ENCODE assay signal across 38 cellular contexts in the genomic region with DNA sequence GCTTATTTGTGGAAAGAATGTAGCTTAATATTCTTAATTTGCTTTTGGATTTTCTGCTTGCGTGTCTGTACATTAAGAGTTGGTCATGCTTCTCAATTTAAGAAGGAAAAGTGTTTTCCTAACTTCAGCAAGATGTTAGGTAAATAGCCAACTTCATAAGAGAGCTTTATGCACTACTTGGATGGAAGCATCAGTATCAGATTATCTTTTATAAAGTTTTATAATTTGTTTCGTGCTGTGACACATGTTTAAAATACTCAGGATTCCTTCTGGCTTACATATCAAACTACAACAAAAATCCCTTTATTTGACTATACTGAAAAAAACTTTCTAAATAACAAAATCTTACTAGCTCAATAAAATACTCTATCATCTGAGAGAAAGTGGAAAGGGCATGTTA. TPM values are rescaled to one million over a fixed set of nuclear protein-coding genes. Genes with fewer than 3 reads are reported as not detected.
DNase-seq lines count a peak whose midpoint lies in the region; FAIRE-seq and TF ChIP-seq lines count a peak whose summit lies in the region.
"Had no signal": no experiment of that assay in that cellular context is flagged by ENCODE, and none has a peak within 500 bp of the region (broad histone marks: within the 10 kb centered on the region; RNA-seq: fewer than 3 reads in every experiment).

No MANE protein-coding gene starts in this region.

- no peak overlapping the region for H4K91ac ChIP-seq in H1 (replicated peaks; ENCODE audit: insufficient read length, low read length)

- H3K9me3 ChIP-seq in OCI-LY1 (ENCODE audit: low read length) (no peaks in the 10 kb centered on the region), H1 (ENCODE audit: insufficient read depth in 2 of 2, low read depth in 1 of 2, low read length in 1 of 2) (no peaks in the 10 kb centered on the region), sigmoid colon (no peaks in the 10 kb centered on the region)
- H3K9me3 ChIP-seq: Peyer's patch, tibial nerve had no signal

- H3K79me1 ChIP-seq in H1 (ENCODE audit: low read depth, low read length) = no peaks in the 10 kb centered on the region

- H3K27ac ChIP-seq in OCI-LY1 (ENCODE audit: low read depth, low read length, poor library complexity, severe bottlenecking) (peak overlapping the region; percentile 84), H1 (ENCODE audit: low read depth, low read length) (no peak overlapping the region), sigmoid colon (no peak overlapping the region)
- H3K27ac ChIP-seq: C4-2B, Peyer's patch had no signal

- H2AFZ ChIP-seq in OCI-LY1 (ENCODE audit: low read length) = no peak overlapping the region
- 0 out of 2 replicates have a peak overlapping the region, but pooled peaks have one; percentile 77 for H2AFZ ChIP-seq in H1 (ENCODE audit: low read length)

- intact Hi-C loops in sigmoid colon (cut with DNase I) = no loop called here

- no peak overlapping the region for H4K5ac ChIP-seq in H1 (ENCODE audit: insufficient read length, low read depth, low read length)

- H3K36me3 Mint-ChIP-seq in osteocyte (ENCODE audit: unreplicated experiment) = no peaks in the 10 kb centered on the region
- H3K36me3 Mint-ChIP-seq: activated naive CD4-positive, alpha-beta T cell treated with anti-CD3 and anti-CD28 coated beads, Interleukin-2, amount 10 ng/mL, durations not matched to agents 7 days and 5 days; naive thymus-derived CD8-positive, alpha-beta T cell had no signal

- no peak overlapping the region for H2BK12ac ChIP-seq in H1 (ENCODE audit: low read depth, low read length)

- H3K4me3 ChIP-seq in BJ (ENCODE audit: low read depth, low read length) = no peak overlapping the region
- peak overlapping the region; percentile 1 for H3K4me3 ChIP-seq in OCI-LY1 (ENCODE audit: low read depth, low read length, poor library complexity, severe bottlenecking)
- H3K4me3 ChIP-seq in H1 (ENCODE audit: extremely low read depth in 1 of 4, insufficient read depth in 2 of 4, low read depth in 3 of 4, low read length in 4 of 4) = no peak overlapping the region
- H3K4me3 ChIP-seq in sigmoid colon = no peak overlapping the region
- H3K4me3 ChIP-seq: K562, Peyer's patch, tibial nerve had no signal

- POLR2A ChIA-PET in BJ (lab: Charles Lee) (no interaction called here), H1 (lab: Charles Lee; ENCODE audit: partially characterized antibody) (no interaction called here)

- peaks cover 49% of the 10 kb centered on the region for H3K4me1 ChIP-seq in OCI-LY1 (ENCODE audit: insufficient read depth, low read length, severe bottlenecking)
- H3K4me1 ChIP-seq in H1 (replicated peaks in 1 of 4; ENCODE audit: control insufficient read depth in 3 of 4, insufficient read depth in 4 of 4, low read length in 3 of 4) = no peaks in the 10 kb centered on the region
- H3K4me1 ChIP-seq in sigmoid colon = peaks cover 0 to 6% (median 0%) of the 10 kb centered on the region in 4 donors
- H3K4me1 ChIP-seq: Peyer's patch, tibial nerve had no signal

- CTCF ChIA-PET in BJ (lab: Yijun Ruan, JAX) = interaction anchor here (0.8 to 1.2 kb wide), 2 partner anchors 13 to 38 kb away, joined by 3 read pairs; no protein-coding TSS in a partner anchor
- CTCF ChIA-PET in H1 (lab: Charles Lee; ENCODE audit: partially characterized antibody) = interaction anchor here (0.7 to 2.4 kb wide), 3 partner anchors 39 to 275 kb away, joined by 3 to 11 read pairs (median 3); no protein-coding TSS in a partner anchor

- no peaks in the 10 kb centered on the region for H3K9me3 Mint-ChIP-seq in osteocyte (ENCODE audit: unreplicated experiment)
- H3K9me3 Mint-ChIP-seq: activated naive CD4-positive, alpha-beta T cell treated with anti-CD3 and anti-CD28 coated beads, Interleukin-2, amount 10 ng/mL, durations not matched to agents 7 days and 5 days; activated T-helper 1 cell treated with anti-CD3 and anti-CD28 coated beads, Interleukin-12 subunit alpha, Interleukin-12 subunit beta, Interleukin-2, Interleukin-4 antibody, amounts not matched to agents 30 ng/mL and 10 ng/mL and 1 ng/mL, durations not matched to agents 14 hours and 24 hours and 36 hours; naive thymus-derived CD8-positive, alpha-beta T cell had no signal

- FAIRE-seq in H1 (lab: Jason Lieb, UNC) (no peak), D721Med (lab: Jason Lieb, UNC) (no peak)
- FAIRE-seq: GM19239, K562, keratinocyte, small intestine had no signal

- H3K9me2 ChIP-seq in OCI-LY1 (ENCODE audit: low read depth, low read length) = no peaks in the 10 kb centered on the region

- no peak overlapping the region for H3K56ac ChIP-seq in H1 (replicated peaks; ENCODE audit: insufficient read length, low read depth, low read length)

- DNase-seq in BJ (ENCODE audit: low read depth) = peak; percentile 85
- DNase-seq in H1 (ENCODE audit: low read depth in 1 of 2, low spot score in 2 of 2) = no peak
- DNase-seq in osteocyte (ENCODE audit: extremely low spot score, unreplicated experiment) = no peak
- DNase-seq in sigmoid colon = no peak
- DNase-seq in NCI-H1417 treated with DMSO at 0.1 percent for 48 hours (lab: John Stamatoyannopoulos, UW) = no peak
- DNase-seq in D721Med (ENCODE audit: insufficient read length, low spot score) = no peak
- DNase-seq in amygdala (lab: John Stamatoyannopoulos, UW) = no peak
- DNase-seq: ACHN; activated CD4-positive, alpha-beta T cell treated with anti-CD3 and anti-CD28 coated beads, Interleukin-2, amount 50 U/mL, for 48 hours; activated CD4-positive, CD25-positive, alpha-beta regulatory T cell; activated naive CD4-positive, alpha-beta T cell treated with anti-CD3 and anti-CD28 coated beads, Interleukin-2, amount 10 ng/mL, durations not matched to agents 7 days and 5 days; Calu3; dermis blood vessel endothelial cell; glutamatergic neuron; midbrain; naive thymus-derived CD8-positive, alpha-beta T cell; NCI-H1105 treated with DMSO at 0.1 percent for 48 hours; NCI-H2029; NCI-H526; NK-92 treated with Interleukin-12 subunit alpha and Interleukin-12 subunit beta, amount 100 ng/mL, for 24 hours; occipital lobe; Peyer's patch; SIG-M5; small intestine; stimulated activated CD4-positive, alpha-beta T cell treated with anti-CD3 and anti-CD28 coated beads, Interleukin-1b, Interleukin-23, amount 100 ng/mL, for 48 hours; T-helper 1 cell had no signal

- no peak overlapping the region for H3K4me3 Mint-ChIP-seq in osteocyte (ENCODE audit: unreplicated experiment)
- H3K4me3 Mint-ChIP-seq: activated naive CD4-positive, alpha-beta T cell treated with anti-CD3 and anti-CD28 coated beads, Interleukin-2, amount 10 ng/mL, durations not matched to agents 7 days and 5 days; activated T-helper 1 cell treated with anti-CD3 and anti-CD28 coated beads, Interleukin-12 subunit alpha, Interleukin-12 subunit beta, Interleukin-2, Interleukin-4 antibody, amounts not matched to agents 30 ng/mL and 10 ng/mL and 1 ng/mL, durations not matched to agents 14 hours and 24 hours and 36 hours; naive thymus-derived CD8-positive, alpha-beta T cell had no signal

- TF ChIP-seq EP300 in H1 (IDR thresholded peaks at IDR 0.05; ENCODE audit: borderline replicate concordance in 1 of 2, low read depth in 2 of 2, low read length in 2 of 2) (no peak), sigmoid colon (IDR thresholded peaks at IDR 0.05) (no peak)

- H3K4me2 ChIP-seq in OCI-LY1 (ENCODE audit: low read length) (peak overlapping the region; percentile 23; the same call in 1 of the 2 replicates), H1 (ENCODE audit: insufficient read depth in 1 of 2, low read depth in 2 of 2, low read length in 2 of 2) (no peak overlapping the region)

- H3K27me3 Mint-ChIP-seq in osteocyte (ENCODE audit: unreplicated experiment) = no peaks in the 10 kb centered on the region

- no peak overlapping the region for H3K4ac ChIP-seq in H1 (replicated peaks; ENCODE audit: insufficient read length, low read depth, low read length)

- no peak overlapping the region for H3K14ac ChIP-seq in H1 (ENCODE audit: insufficient read length)

- H2BK15ac ChIP-seq in H1 (ENCODE audit: low read length) = no peak overlapping the region

- H3K4me1 Mint-ChIP-seq in osteocyte (ENCODE audit: unreplicated experiment) = peaks cover 15% of the 10 kb centered on the region
- H3K4me1 Mint-ChIP-seq: activated naive CD4-positive, alpha-beta T cell treated with anti-CD3 and anti-CD28 coated beads, Interleukin-2, amount 10 ng/mL, durations not matched to agents 7 days and 5 days had no signal

- no peaks in the 10 kb centered on the region for H3K23me2 ChIP-seq in H1 (ENCODE audit: low read depth, low read length)

- H4K20me1 ChIP-seq in OCI-LY1 (ENCODE audit: insufficient read depth, low read length) (no peaks in the 10 kb centered on the region), H1 (replicated peaks in 1 of 2; ENCODE audit: control insufficient read depth in 1 of 2, insufficient read depth in 2 of 2, low read length in 2 of 2) (no peaks in the 10 kb centered on the region)

- TF ChIP-seq POLR2A in H1 (IDR thresholded peaks at IDR 0.05; ENCODE audit: control extremely low read depth in 1 of 2, low read depth in 2 of 2, low read length in 2 of 2) (no peak), sigmoid colon (IDR thresholded peaks at IDR 0.05) (no peak)

- no peak overlapping the region for H2AK5ac ChIP-seq in H1 (ENCODE audit: low read depth, low read length)

- no peak overlapping the region for H2BK20ac ChIP-seq in H1 (ENCODE audit: low read length)

- H2BK120ac ChIP-seq in H1 (replicated peaks; ENCODE audit: low read depth, low read length) = no peak overlapping the region

- no peaks in the 10 kb centered on the region for H3K27me3 ChIP-seq in BJ (ENCODE audit: control insufficient read depth, insufficient read depth, low read length)
- H3K27me3 ChIP-seq in OCI-LY1 (ENCODE audit: insufficient read depth, low read length) = no peaks in the 10 kb centered on the region
- no peaks in the 10 kb centered on the region for H3K27me3 ChIP-seq in H1 (replicated peaks in 1 of 4; ENCODE audit: control insufficient read depth in 3 of 4, extremely low read depth in 1 of 4, insufficient read depth in 3 of 4, low read length in 3 of 4)
- H3K27me3 ChIP-seq in sigmoid colon = no peaks in the 10 kb centered on the region
- H3K27me3 ChIP-seq: Peyer's patch, tibial nerve had no signal

- TF ChIP-seq CTCF in BJ (IDR thresholded peaks at IDR 0.05; ENCODE audit: insufficient read depth, low read depth, low read length) = no peak
- no peak for TF ChIP-seq CTCF in OCI-LY1 (IDR thresholded peaks at IDR 0.05; ENCODE audit: low read length)
- TF ChIP-seq CTCF in H1 (IDR thresholded peaks at IDR 0.05; ENCODE audit: control extremely low read depth in 1 of 3, insufficient read depth in 1 of 3, low read depth in 1 of 3, low read length in 3 of 3) = no peak
- TF ChIP-seq CTCF in osteocyte (IDR thresholded peaks at IDR 0.05) = no peak
- TF ChIP-seq CTCF in sigmoid colon (IDR thresholded peaks at IDR 0.05) = no peak
- no peak for TF ChIP-seq CTCF in D721Med (IDR thresholded peaks at IDR 0.05; ENCODE audit: insufficient read depth, missing control alignments)

- H3K79me2 ChIP-seq in OCI-LY1 (ENCODE audit: insufficient read depth, low read length) (no peaks in the 10 kb centered on the region), H1 (ENCODE audit: control insufficient read depth in 1 of 2, insufficient read depth in 2 of 2, low read length in 2 of 2) (no peaks in the 10 kb centered on the region)

- WGBS in H1 (ENCODE audit: extremely low coverage in 1 of 2, insufficient coverage in 1 of 2, insufficient read length in 1 of 2, insufficient replicate concordance in 2 of 2, low coverage in 1 of 2, low lambda C conversion rate in 2 of 2, missing lambda C conversion rate in 1 of 2), 2 experiments = 93% methylated on average over 2 of the region's 2 CpGs; no CpG with 5 or more reads in 1 of the 2 experiments
- WGBS in sigmoid colon, 2 donors = 82 to 90% methylated on average over 2 of the region's 2 CpGs

- peak overlapping the region; percentile 11 for H3K27ac Mint-ChIP-seq in osteocyte (ENCODE audit: unreplicated experiment)
- H3K27ac Mint-ChIP-seq: activated naive CD4-positive, alpha-beta T cell treated with anti-CD3 and anti-CD28 coated beads, Interleukin-2, amount 10 ng/mL, durations not matched to agents 7 days and 5 days; activated T-helper 1 cell treated with anti-CD3 and anti-CD28 coated beads, Interleukin-12 subunit alpha, Interleukin-12 subunit beta, Interleukin-2, Interleukin-4 antibody, amounts not matched to agents 30 ng/mL and 10 ng/mL and 1 ng/mL, durations not matched to agents 14 hours and 24 hours and 36 hours; naive thymus-derived CD8-positive, alpha-beta T cell had no signal

- H3K9ac ChIP-seq in OCI-LY1 (ENCODE audit: low read length) = peak overlapping the region; percentile 1; the same call in 1 of the 2 replicates
- H3K9ac ChIP-seq in H1 (replicated peaks in 1 of 4; ENCODE audit: extremely low read depth in 1 of 4, low read depth in 3 of 4, low read length in 3 of 4) = no peak overlapping the region

- no peak overlapping the region for H3K18ac ChIP-seq in H1 (ENCODE audit: extremely low read depth, low read length)

- H3K23ac ChIP-seq in H1 (ENCODE audit: insufficient read length) = no peak overlapping the region

- TF ChIP-seq RAD21 in H1 (IDR thresholded peaks at IDR 0.05 in 1 of 2, conservative IDR thresholded peaks at IDR 0.05 in 1 of 2; ENCODE audit: low read depth in 2 of 2, low read length in 2 of 2) = no peak

- no peak overlapping the region for H4K8ac ChIP-seq in H1 (ENCODE audit: extremely low read depth, insufficient read depth, low read length)

- no peak overlapping the region for H2BK5ac ChIP-seq in H1 (ENCODE audit: low read depth, low read length)

- H3F3A ChIP-seq in OCI-LY1 (ENCODE audit: insufficient read depth, low read length) = no peaks in the 10 kb centered on the region

- H3K36me3 ChIP-seq in BJ (ENCODE audit: control insufficient read depth, insufficient read depth, low read length) (no peaks in the 10 kb centered on the region), OCI-LY1 (ENCODE audit: insufficient read depth, low read length) (no peaks in the 10 kb centered on the region), H1 (ENCODE audit: control insufficient read depth in 2 of 4, insufficient read depth in 4 of 4, low read length in 3 of 4) (no peaks in the 10 kb centered on the region), sigmoid colon (no peaks in the 10 kb centered on the region)
- H3K36me3 ChIP-seq: Peyer's patch, tibial nerve had no signal

RNA-seq across cellular contexts. Expression of a gene that starts 34.8 kb away (rescaled TPM):
- polyA plus RNA-seq in BJ (2011; rRNA removed) (not detected in 2 replicates), H1 (2011; rRNA removed) (not detected in 2 replicates), sigmoid colon (1,000 to 10,000 TPM in 1 of 3 donors, 100 to 1,000 TPM in 2; 345 to 1,393 (median 370) TPM)
- polyA minus RNA-seq in BJ (2011; rRNA and poly(A)+ RNA removed) = not detected in 2 replicates
- not detected in 2 replicates for total RNA-seq in H1 (2021; fragmentation: NEBNext Ultra II Directional; extraction: Animal tissue kit (Norgen Biotek cat#: 25700))
- not detected for polyA plus RNA-seq in H1 (2011; cell fraction: cytosol; rRNA removed)
- polyA plus RNA-seq in H1 (2011; cell fraction: nucleus; rRNA removed) = not detected
- not detected in 4 replicates for polyA plus RNA-seq in H1 (2012, experiment 1 of 2)
- not detected for polyA plus RNA-seq in H1 (2012, experiment 2 of 2)
- not detected for polyA plus RNA-seq in H1 (2013, experiment 1 of 2)
- polyA plus RNA-seq in H1 (2013, experiment 2 of 2) = not detected
- not detected in 2 replicates for polyA minus RNA-seq in H1 (2011; rRNA and poly(A)+ RNA removed)
- not detected for polyA minus RNA-seq in H1 (2011; cell fraction: cytosol; rRNA and poly(A)+ RNA removed)
- not detected for polyA minus RNA-seq in H1 (2011; cell fraction: nucleus; rRNA and poly(A)+ RNA removed)
- total RNA-seq in osteocyte (not detected in 2 replicates), sigmoid colon (not detected)
- total RNA-seq: activated T-helper 1 cell treated with anti-CD3 and anti-CD28 coated beads, Interleukin-12 subunit alpha, Interleukin-12 subunit beta, Interleukin-2, Interleukin-4 antibody, amounts not matched to agents 30 ng/mL and 10 ng/mL and 1 ng/mL, durations not matched to agents 14 hours and 24 hours and 36 hours; cardiac septum; fibroblast of lung; HT1080; naive thymus-derived CD8-positive, alpha-beta T cell; tibial nerve had no signal
- polyA plus RNA-seq: fibroblast of lung; K562; naive thymus-derived CD8-positive, alpha-beta T cell had no signal

RNA-seq across cellular contexts. Expression of a gene that starts 42.1 kb away (rescaled TPM):
- polyA plus RNA-seq in BJ (2011; rRNA removed) = not detected in 2 replicates
- polyA minus RNA-seq in BJ (2011; rRNA and poly(A)+ RNA removed) = not detected in 2 replicates
- not detected in 2 replicates for total RNA-seq in H1 (2021; fragmentation: NEBNext Ultra II Directional; extraction: Animal tissue kit (Norgen Biotek cat#: 25700))
- not detected in 2 replicates for polyA plus RNA-seq in H1 (2011; rRNA removed)
- polyA plus RNA-seq in H1 (2011; cell fraction: cytosol; rRNA removed) = not detected
- not detected for polyA plus RNA-seq in H1 (2011; cell fraction: nucleus; rRNA removed)
- polyA plus RNA-seq in H1 (2012, experiment 1 of 2) = not detected in 4 replicates
- not detected for polyA plus RNA-seq in H1 (2012, experiment 2 of 2)
- not detected for polyA plus RNA-seq in H1 (2013, experiment 1 of 2)
- polyA plus RNA-seq in H1 (2013, experiment 2 of 2) = not detected
- not detected in 2 replicates for polyA minus RNA-seq in H1 (2011; rRNA and poly(A)+ RNA removed)
- not detected for polyA minus RNA-seq in H1 (2011; cell fraction: cytosol; rRNA and poly(A)+ RNA removed)
- polyA minus RNA-seq in H1 (2011; cell fraction: nucleus; rRNA and poly(A)+ RNA removed) = not detected
- not detected in 2 replicates for total RNA-seq in osteocyte
- total RNA-seq in sigmoid colon = 1 to 10 TPM in 1 of 4 donors, not detected in 3; 4.6 TPM
- polyA plus RNA-seq in sigmoid colon = 100 to 1,000 TPM; 168 to 216 (median 178) TPM
- total RNA-seq: activated T-helper 1 cell treated with anti-CD3 and anti-CD28 coated beads, Interleukin-12 subunit alpha, Interleukin-12 subunit beta, Interleukin-2, Interleukin-4 antibody, amounts not matched to agents 30 ng/mL and 10 ng/mL and 1 ng/mL, durations not matched to agents 14 hours and 24 hours and 36 hours; cardiac septum; dermis blood vessel endothelial cell; fibroblast of lung; HT1080; K562; liver; MCF 10A; naive thymus-derived CD8-positive, alpha-beta T cell; occipital lobe; tibial nerve had no signal
- polyA plus RNA-seq: fibroblast of lung; K562; keratinocyte; liver; naive thymus-derived CD8-positive, alpha-beta T cell had no signal
